Comparison of ENCODE assay signal across 1 cellular context in the genomic region with DNA sequence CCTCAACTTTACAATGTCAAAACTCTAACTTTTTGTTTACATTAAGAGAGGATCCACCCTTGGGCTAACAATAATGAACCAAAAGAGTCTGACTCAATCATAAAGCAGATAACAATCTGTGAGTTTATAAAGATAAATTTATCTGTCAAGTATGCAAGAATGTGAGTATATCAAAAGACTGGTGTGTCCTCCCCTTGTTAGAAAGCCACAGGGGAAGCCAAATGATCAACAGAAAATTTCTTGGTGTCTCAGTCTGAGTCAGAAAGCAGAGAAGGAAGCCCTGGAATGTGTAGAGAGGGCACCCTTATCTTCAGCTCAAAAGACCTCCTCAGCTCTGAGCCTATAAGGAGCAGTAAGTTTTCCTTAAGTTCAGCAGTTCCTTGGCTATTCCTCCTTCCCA.
TF ChIP-seq lines count a peak whose summit lies in the region.

No MANE protein-coding gene starts in this region.

TF ChIP-seq in K562, 482 proteins besides CTCF, POLR2A, EP300 and RAD21:
- TF ChIP-seq TEAD1 (CRISPR knock-in tag; IDR thresholded peaks at IDR 0.05): peak in 1 of 2 experiments; percentile 76; a peak in 2 of 4 replicates
- 0 out of 2 replicates have a peak, but pooled peaks have one; percentile 25 for TF ChIP-seq ARID1B (IDR thresholded peaks at IDR 0.05)
- TF ChIP-seq SRF (CRISPR knock-in tag; IDR thresholded peaks at IDR 0.05): no peak
- TF ChIP-seq, protein P1, sequence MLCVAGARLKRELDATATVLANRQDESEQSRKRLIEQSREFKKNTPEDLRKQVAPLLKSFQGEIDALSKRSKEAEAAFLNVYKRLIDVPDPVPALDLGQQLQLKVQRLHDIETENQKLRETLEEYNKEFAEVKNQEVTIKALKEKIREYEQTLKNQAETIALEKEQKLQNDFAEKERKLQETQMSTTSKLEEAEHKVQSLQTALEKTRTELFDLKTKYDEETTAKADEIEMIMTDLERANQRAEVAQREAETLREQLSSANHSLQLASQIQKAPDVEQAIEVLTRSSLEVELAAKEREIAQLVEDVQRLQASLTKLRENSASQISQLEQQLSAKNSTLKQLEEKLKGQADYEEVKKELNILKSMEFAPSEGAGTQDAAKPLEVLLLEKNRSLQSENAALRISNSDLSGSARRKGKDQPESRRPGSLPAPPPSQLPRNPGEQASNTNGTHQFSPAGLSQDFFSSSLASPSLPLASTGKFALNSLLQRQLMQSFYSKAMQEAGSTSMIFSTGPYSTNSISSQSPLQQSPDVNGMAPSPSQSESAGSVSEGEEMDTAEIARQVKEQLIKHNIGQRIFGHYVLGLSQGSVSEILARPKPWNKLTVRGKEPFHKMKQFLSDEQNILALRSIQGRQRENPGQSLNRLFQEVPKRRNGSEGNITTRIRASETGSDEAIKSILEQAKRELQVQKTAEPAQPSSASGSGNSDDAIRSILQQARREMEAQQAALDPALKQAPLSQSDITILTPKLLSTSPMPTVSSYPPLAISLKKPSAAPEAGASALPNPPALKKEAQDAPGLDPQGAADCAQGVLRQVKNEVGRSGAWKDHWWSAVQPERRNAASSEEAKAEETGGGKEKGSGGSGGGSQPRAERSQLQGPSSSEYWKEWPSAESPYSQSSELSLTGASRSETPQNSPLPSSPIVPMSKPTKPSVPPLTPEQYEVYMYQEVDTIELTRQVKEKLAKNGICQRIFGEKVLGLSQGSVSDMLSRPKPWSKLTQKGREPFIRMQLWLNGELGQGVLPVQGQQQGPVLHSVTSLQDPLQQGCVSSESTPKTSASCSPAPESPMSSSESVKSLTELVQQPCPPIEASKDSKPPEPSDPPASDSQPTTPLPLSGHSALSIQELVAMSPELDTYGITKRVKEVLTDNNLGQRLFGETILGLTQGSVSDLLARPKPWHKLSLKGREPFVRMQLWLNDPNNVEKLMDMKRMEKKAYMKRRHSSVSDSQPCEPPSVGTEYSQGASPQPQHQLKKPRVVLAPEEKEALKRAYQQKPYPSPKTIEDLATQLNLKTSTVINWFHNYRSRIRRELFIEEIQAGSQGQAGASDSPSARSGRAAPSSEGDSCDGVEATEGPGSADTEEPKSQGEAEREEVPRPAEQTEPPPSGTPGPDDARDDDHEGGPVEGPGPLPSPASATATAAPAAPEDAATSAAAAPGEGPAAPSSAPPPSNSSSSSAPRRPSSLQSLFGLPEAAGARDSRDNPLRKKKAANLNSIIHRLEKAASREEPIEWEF (CRISPR knock-in tag; IDR thresholded peaks at IDR 0.05): no peak
- TF ChIP-seq TEAD2 (tag; IDR thresholded peaks at IDR 0.05): peak; percentile 29; the same call in 1 of the 2 replicates
- TF ChIP-seq FOSL1 (tag; conservative IDR thresholded peaks at IDR 0.05): peak; percentile 67
- TF ChIP-seq TEAD4 (IDR thresholded peaks at IDR 0.05; ENCODE audit: low read length): peak; percentile 53; the same call in 1 of the 2 replicates
- no peak for TF ChIP-seq TEAD4 (CRISPR knock-in tag; IDR thresholded peaks at IDR 0.05; ENCODE audit: borderline replicate concordance)
- TF ChIP-seq MEIS2 (IDR thresholded peaks at IDR 0.05; ENCODE audit: partially characterized antibody): peak; percentile 52
- TF ChIP-seq ZNF699 (CRISPR knock-in tag; IDR thresholded peaks at IDR 0.05; ENCODE audit: insufficient replicate concordance): no peak
- peak; percentile 49 for TF ChIP-seq DPF2 (IDR thresholded peaks at IDR 0.05)
